ENCODE assay signal across 1 cellular context in the genomic region with DNA sequence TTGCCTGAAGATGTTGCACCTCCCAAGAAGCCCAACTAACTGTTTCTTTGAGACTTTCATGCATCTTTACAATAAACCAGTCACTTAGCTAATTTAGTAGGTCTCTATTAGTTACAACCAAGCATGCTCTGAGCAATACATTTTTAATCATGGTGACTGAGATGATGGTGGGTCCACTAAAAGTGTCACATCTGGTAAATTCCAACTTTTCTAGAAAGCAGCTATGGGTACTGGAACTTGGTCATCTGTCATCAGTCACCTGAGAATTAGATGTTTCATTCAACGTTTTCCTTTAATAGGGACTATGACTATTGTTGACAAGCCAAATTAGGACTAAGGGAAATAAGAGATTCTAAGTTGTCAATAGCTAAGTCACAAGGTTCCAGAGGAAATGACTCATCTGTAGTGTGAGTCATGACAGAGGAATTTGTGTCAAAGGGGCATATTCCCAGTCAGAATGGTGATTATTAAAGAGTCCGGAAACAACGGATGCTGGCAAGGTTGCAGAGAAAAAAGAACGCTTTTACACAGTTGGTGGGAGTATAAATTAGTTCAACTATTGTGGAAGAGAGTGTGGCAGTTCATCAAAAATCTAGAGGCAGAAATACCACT.
A peak's percentile ranks its signal among the peaks of the same experiment; 100 is the strongest.
TF ChIP-seq lines count a peak whose summit lies in the region.

No MANE protein-coding gene starts in this region.

TF ChIP-seq in PFSK-1, 5 proteins besides CTCF, POLR2A, EP300 and RAD21 (continued from another document):
- TF ChIP-seq, protein P1, sequence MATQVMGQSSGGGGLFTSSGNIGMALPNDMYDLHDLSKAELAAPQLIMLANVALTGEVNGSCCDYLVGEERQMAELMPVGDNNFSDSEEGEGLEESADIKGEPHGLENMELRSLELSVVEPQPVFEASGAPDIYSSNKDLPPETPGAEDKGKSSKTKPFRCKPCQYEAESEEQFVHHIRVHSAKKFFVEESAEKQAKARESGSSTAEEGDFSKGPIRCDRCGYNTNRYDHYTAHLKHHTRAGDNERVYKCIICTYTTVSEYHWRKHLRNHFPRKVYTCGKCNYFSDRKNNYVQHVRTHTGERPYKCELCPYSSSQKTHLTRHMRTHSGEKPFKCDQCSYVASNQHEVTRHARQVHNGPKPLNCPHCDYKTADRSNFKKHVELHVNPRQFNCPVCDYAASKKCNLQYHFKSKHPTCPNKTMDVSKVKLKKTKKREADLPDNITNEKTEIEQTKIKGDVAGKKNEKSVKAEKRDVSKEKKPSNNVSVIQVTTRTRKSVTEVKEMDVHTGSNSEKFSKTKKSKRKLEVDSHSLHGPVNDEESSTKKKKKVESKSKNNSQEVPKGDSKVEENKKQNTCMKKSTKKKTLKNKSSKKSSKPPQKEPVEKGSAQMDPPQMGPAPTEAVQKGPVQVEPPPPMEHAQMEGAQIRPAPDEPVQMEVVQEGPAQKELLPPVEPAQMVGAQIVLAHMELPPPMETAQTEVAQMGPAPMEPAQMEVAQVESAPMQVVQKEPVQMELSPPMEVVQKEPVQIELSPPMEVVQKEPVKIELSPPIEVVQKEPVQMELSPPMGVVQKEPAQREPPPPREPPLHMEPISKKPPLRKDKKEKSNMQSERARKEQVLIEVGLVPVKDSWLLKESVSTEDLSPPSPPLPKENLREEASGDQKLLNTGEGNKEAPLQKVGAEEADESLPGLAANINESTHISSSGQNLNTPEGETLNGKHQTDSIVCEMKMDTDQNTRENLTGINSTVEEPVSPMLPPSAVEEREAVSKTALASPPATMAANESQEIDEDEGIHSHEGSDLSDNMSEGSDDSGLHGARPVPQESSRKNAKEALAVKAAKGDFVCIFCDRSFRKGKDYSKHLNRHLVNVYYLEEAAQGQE (IDR thresholded peaks at IDR 0.05; ENCODE audit: insufficient read depth in 1 of 2, low read depth in 2 of 2, low read length in 2 of 2) = 0 out of 4 replicates have a peak, but pooled peaks of 1 of the 2 experiments have one; percentile 43
